ENCODE assay signal across 8 cellular contexts in genomic region chr12:120583478-120584030, GRCh38. TPM values are rescaled to one million over a fixed set of nuclear protein-coding genes. Genes with fewer than 3 reads are reported as not detected.
A peak's percentile ranks its signal among the peaks of the same experiment; 100 is the strongest.
DNase-seq lines count a peak whose midpoint lies in the region; ATAC-seq and TF ChIP-seq lines count a peak whose summit lies in the region.

No MANE protein-coding gene starts in this region.

- peak; percentile 84 for TF ChIP-seq CTCF in GM10248 (IDR thresholded peaks at IDR 0.05; ENCODE audit: control extremely low read depth, extremely low read depth, low read depth, missing control alignments)
- TF ChIP-seq CTCF in retinal pigment epithelial cell (conservative IDR thresholded peaks at IDR 0.05; ENCODE audit: low read depth, low read length): peak; percentile 94

- DNase-seq in GM10248 (ENCODE audit: extremely low spot score): peak; percentile 79
- peak; percentile 31 for DNase-seq in NCI-H1105 treated with DMSO at 0.1 percent for 48 hours (lab: John Stamatoyannopoulos, UW)
- DNase-seq in adipocyte (ENCODE audit: low read depth): peak; percentile 85
- DNase-seq in left ventricle myocardium superior: peak; percentile 85
- no peak for DNase-seq in retinal pigment epithelial cell (ENCODE audit: low read depth)

- H3K36me3 ChIP-seq in adipocyte (ENCODE audit: control insufficient read depth, insufficient read depth, low read length, severe bottlenecking): peaks cover 14% of the 10 kb centered on the region

- intact Hi-C loops in left ventricle myocardium superior (cut with micrococcal nuclease): loop anchor here (5.0 kb wide), 1 partner anchor 69 kb away; no protein-coding TSS in a partner anchor

- peaks cover 34% of the 10 kb centered on the region for H3K4me1 Mint-ChIP-seq in T-helper 1 cell treated with Interleukin-12 subunit alpha and Interleukin-12 subunit beta and Interleukin-4 antibody, amounts not matched to agents 30 μg/mL and 1 μg/mL, for 36 hours (ENCODE audit: low read depth)

- H3K4me1 ChIP-seq in adipocyte (ENCODE audit: control insufficient read depth, insufficient read depth, low read length): peaks cover 17% of the 10 kb centered on the region

- H3K36me3 Mint-ChIP-seq in T-helper 1 cell treated with Interleukin-12 subunit alpha and Interleukin-12 subunit beta and Interleukin-4 antibody, amounts not matched to agents 30 μg/mL and 1 μg/mL, for 36 hours (ENCODE audit: low read depth): peaks cover 8% of the 10 kb centered on the region

- H3K9me3 ChIP-seq in adipocyte (ENCODE audit: control insufficient read depth, low read length): no peaks in the 10 kb centered on the region

- no peaks in the 10 kb centered on the region for H3K27me3 ChIP-seq in adipocyte (replicated peaks; ENCODE audit: control insufficient read depth, insufficient read depth, low read length)

- peak overlapping the region; percentile 53 for H3K4me3 Mint-ChIP-seq in T-helper 1 cell treated with Interleukin-12 subunit alpha and Interleukin-12 subunit beta and Interleukin-4 antibody, amounts not matched to agents 30 μg/mL and 1 μg/mL, for 36 hours

- POLR2A ChIA-PET in GM10248 (lab: Yijun Ruan, JAX): interaction anchor here (1.0 kb wide), 1 partner anchor 292 kb away, joined by 3 read pairs; the partner anchor contains the start of gene RNU4-2

- H3K27me3 Mint-ChIP-seq in T-helper 1 cell treated with Interleukin-12 subunit alpha and Interleukin-12 subunit beta and Interleukin-4 antibody, amounts not matched to agents 30 μg/mL and 1 μg/mL, for 36 hours (ENCODE audit: low read depth): peaks cover 26% of the 10 kb centered on the region

- H3K9me3 Mint-ChIP-seq in T-helper 1 cell treated with Interleukin-12 subunit alpha and Interleukin-12 subunit beta and Interleukin-4 antibody, amounts not matched to agents 30 μg/mL and 1 μg/mL, for 36 hours: no peaks in the 10 kb centered on the region

- H3K9ac ChIP-seq in adipocyte (ENCODE audit: low read length): peak overlapping the region; percentile 1

- H3K4me3 ChIP-seq in adipocyte (ENCODE audit: low read length) (peak overlapping the region; percentile 71), retinal pigment epithelial cell (ENCODE audit: low read length) (no peak overlapping the region)

- CTCF ChIA-PET in GM10248 (lab: Yijun Ruan, JAX): interaction anchor here (0.7 to 5.9 kb wide), 35 partner anchors 8 to 775 kb away, joined by 3 to 48 read pairs (median 4); no protein-coding TSS in a partner anchor

- peak; percentile 46 for ATAC-seq in left ventricle myocardium superior
- no peak for ATAC-seq in GM21529 (IDR thresholded peaks at IDR 0.05; ENCODE audit: unreplicated experiment)
- no peak for ATAC-seq in HG03565 (IDR thresholded peaks at IDR 0.05; ENCODE audit: unreplicated experiment)

- peak overlapping the region; percentile 31 for H3K27ac Mint-ChIP-seq in T-helper 1 cell treated with Interleukin-12 subunit alpha and Interleukin-12 subunit beta and Interleukin-4 antibody, amounts not matched to agents 30 μg/mL and 1 μg/mL, for 36 hours

RNA-seq across cellular contexts. Expression of gene POP5, which starts 2.4 kb away (rescaled TPM):
- total RNA-seq in left ventricle myocardium superior: 34.0 TPM

RNA-seq across cellular contexts. Expression of gene RNF10, which starts 49.4 kb away (rescaled TPM):
- 251 TPM for total RNA-seq in left ventricle myocardium superior

RNA-seq across cellular contexts. Expression of gene COQ5, which starts 54.6 kb away (rescaled TPM):
- total RNA-seq in left ventricle myocardium superior: 38.0 TPM

RNA-seq across cellular contexts. Expression of gene CABP1, which starts 56.9 kb away (rescaled TPM):
- total RNA-seq in left ventricle myocardium superior: 8.0 TPM
